Comparison of ENCODE assay signal across 8 cellular contexts in the genomic region with DNA sequence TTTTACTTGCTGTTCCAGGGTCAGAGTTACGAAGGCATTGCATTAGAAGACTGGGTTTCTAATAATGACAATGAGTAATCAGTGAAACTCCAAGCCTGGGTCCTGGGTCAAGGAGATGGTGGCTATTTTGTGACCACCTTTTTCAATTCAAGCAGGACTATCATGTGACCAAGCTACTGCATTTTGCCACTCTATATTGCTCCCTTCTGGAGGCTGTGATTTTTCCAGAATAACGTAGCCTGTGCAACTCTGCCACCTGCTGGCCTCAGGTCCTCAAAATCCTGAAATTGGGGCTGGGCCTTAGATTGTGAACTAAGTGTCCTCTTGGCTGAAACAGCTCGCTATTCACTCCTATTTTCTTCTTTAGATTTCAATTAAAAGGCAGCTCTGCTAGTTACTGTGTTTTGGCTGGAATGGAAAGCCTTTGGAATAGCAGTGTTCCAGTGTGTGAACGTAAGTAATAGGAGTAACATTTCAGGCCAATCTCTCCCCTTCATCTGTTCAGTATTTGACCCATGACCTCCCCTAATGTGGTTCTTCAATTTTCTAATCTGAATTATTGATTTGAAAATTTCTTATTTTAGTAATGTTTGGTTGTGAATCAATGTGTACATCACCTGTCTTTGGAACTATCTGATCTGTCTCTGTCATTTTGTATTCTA. TPM values are rescaled to one million over a fixed set of nuclear protein-coding genes. Genes with fewer than 3 reads are reported as not detected.
DNase-seq lines count a peak whose midpoint lies in the region; ATAC-seq and TF ChIP-seq lines count a peak whose summit lies in the region.

No MANE protein-coding gene starts in this region.

- no peak overlapping the region for H2BK5ac ChIP-seq in IMR-90 (ENCODE audit: low read depth, low read length, poor library complexity, severe bottlenecking)

- H3K18ac ChIP-seq in IMR-90 (ENCODE audit: low read depth, low read length), result no peak overlapping the region

- H3K27ac ChIP-seq in IMR-90 (ENCODE audit: insufficient read depth, low read length), result no peak overlapping the region

- H3K36me3 ChIP-seq in IMR-90 (ENCODE audit: control insufficient read depth, insufficient read depth, low read length), result no peaks in the 10 kb centered on the region

- H3K4me3 ChIP-seq in IMR-90 (ENCODE audit: insufficient read depth, low read depth, low read length) (no peak overlapping the region), astrocyte of the spinal cord (ENCODE audit: low read depth, low read length) (no peak overlapping the region)

- no peak overlapping the region for H4K8ac ChIP-seq in IMR-90 (ENCODE audit: low read depth in 2 of 2, low read length in 2 of 2)

- BruUV-seq in IMR-90 (replicated peaks; lab: Mats Ljungman, UMichigan), result no TSS peak

- no peak overlapping the region for H3K14ac ChIP-seq in IMR-90 (replicated peaks; ENCODE audit: low read depth, low read length)

- H3K4me1 ChIP-seq in IMR-90 (ENCODE audit: control insufficient read depth, insufficient read depth, low read length), result no peaks in the 10 kb centered on the region

- CTCF ChIA-PET in IMR-90 (lab: Yijun Ruan, JAX), result interaction anchor here (0.5 to 1.3 kb wide), 9 partner anchors 9 to 120 kb away, joined by 3 to 4 read pairs (median 3); no protein-coding TSS in a partner anchor

- H3K4me2 ChIP-seq in IMR-90 (ENCODE audit: low read depth, low read length), result no peak overlapping the region

- no peaks in the 10 kb centered on the region for H4K20me1 ChIP-seq in IMR-90 (ENCODE audit: insufficient read depth, low read length)

- H4K91ac ChIP-seq in IMR-90 (ENCODE audit: insufficient read depth, low read depth, low read length), result no peak overlapping the region

- no peak overlapping the region for H3K9ac ChIP-seq in IMR-90 (ENCODE audit: low read depth, low read length)

- ATAC-seq in IMR-90 (ENCODE audit: low read depth), result peak; percentile 98
- no peak for ATAC-seq in HG02623 (IDR thresholded peaks at IDR 0.05; ENCODE audit: unreplicated experiment)
- ATAC-seq in HG03342 (IDR thresholded peaks at IDR 0.05; ENCODE audit: unreplicated experiment), result no peak

- no peak overlapping the region for H2AK9ac ChIP-seq in IMR-90 (replicated peaks; ENCODE audit: low read depth, low read length, poor library complexity)

- dilution Hi-C loops in IMR-90 (cut with HindIII; ENCODE audit: low sequenced_read_pairs, unreplicated experiment), result no loop called here

- no peak overlapping the region for H3K23ac ChIP-seq in IMR-90 (ENCODE audit: low read depth, low read length)

- TF ChIP-seq RAD21 in IMR-90 (IDR thresholded peaks at IDR 0.05; ENCODE audit: low read length), result peak; percentile 59

- WGBS in IMR-90 (ENCODE audit: extremely low coverage in 2 of 2, insufficient read length in 1 of 2), 2 experiments, result no CpG with 5 or more reads among the region's 4 CpGs

- no peaks in the 10 kb centered on the region; the same call in 1 of the 2 replicates for H3K27me3 ChIP-seq in IMR-90 (ENCODE audit: control insufficient read depth, insufficient read depth, low read length)

- peak; percentile 18 for DNase-seq in DMS 273 treated with DMSO at 0.1 percent for 48 hours (lab: John Stamatoyannopoulos, UW)
- peak; percentile 56 for DNase-seq in IMR-90
- peak; percentile 72 for DNase-seq in RPMI8226
- DNase-seq in astrocyte of the spinal cord (ENCODE audit: low read depth, low spot score), result peak; percentile 49
- DNase-seq in iris pigment epithelial cell (ENCODE audit: low read depth), result peak; percentile 69
- DNase-seq in stimulated activated CD4-positive, alpha-beta T cell treated with anti-CD3 and anti-CD28 coated beads, Interleukin-1b, Interleukin-23, amount 100 ng/mL, for 24 hours (ENCODE audit: low read depth in 4 of 4, low spot score in 1 of 4), result peak in 3 of 4 experiments; percentile 2 to 9 (median 8)

- no peak for TF ChIP-seq POLR2A in IMR-90 (IDR thresholded peaks at IDR 0.05; ENCODE audit: low read depth, low read length)

- intact Hi-C loops in IMR-90 (cut with micrococcal nuclease), result loop anchor here (1.0 kb wide), 1 partner anchor 45 kb away; no protein-coding TSS in a partner anchor

- no peak overlapping the region for H4K5ac ChIP-seq in IMR-90 (ENCODE audit: low read depth, low read length)

- H3K9me1 ChIP-seq in IMR-90 (ENCODE audit: insufficient read depth, low read length), result no peaks in the 10 kb centered on the region

- no peak overlapping the region for H2AFZ ChIP-seq in IMR-90 (replicated peaks; ENCODE audit: low read length, poor library complexity)

- in situ Hi-C loops in IMR-90 (cut with MboI; ENCODE audit: low sequenced_read_pairs), result no loop called here
- in situ Hi-C loops in astrocyte of the spinal cord (cut with HindIII; ENCODE audit: low sequenced_read_pairs), result no loop called here

- no peak overlapping the region for H3K4ac ChIP-seq in IMR-90 (ENCODE audit: low read depth, low read length)

- H2AK5ac ChIP-seq in IMR-90 (ENCODE audit: low read depth, low read length), result no peak overlapping the region

- H2BK120ac ChIP-seq in IMR-90 (ENCODE audit: low read depth, low read length), result no peak overlapping the region

- H2BK15ac ChIP-seq in IMR-90 (ENCODE audit: low read depth, low read length), result no peak overlapping the region

- H2BK20ac ChIP-seq in IMR-90 (ENCODE audit: low read depth, low read length), result no peak overlapping the region

- POLR2A ChIA-PET in IMR-90 (lab: Charles Lee; ENCODE audit: unreplicated experiment), result no interaction called here

- no peaks in the 10 kb centered on the region for H3K9me3 ChIP-seq in IMR-90 (ENCODE audit: control insufficient read depth, insufficient read depth, low read length)

- H3K56ac ChIP-seq in IMR-90 (ENCODE audit: extremely low read depth, insufficient read depth, low read length), result no peak overlapping the region

- peak; percentile 66 for TF ChIP-seq CTCF in IMR-90 (conservative IDR thresholded peaks at IDR 0.05; ENCODE audit: low read depth, low read length)
- TF ChIP-seq CTCF in astrocyte of the spinal cord (IDR thresholded peaks at IDR 0.05; ENCODE audit: low read depth, low read length), result peak; percentile 76

- H3K79me1 ChIP-seq in IMR-90 (ENCODE audit: low read depth in 1 of 2, low read length in 2 of 2), result no peaks in the 10 kb centered on the region

TF ChIP-seq in IMR-90, 13 proteins besides CTCF, POLR2A, EP300 and RAD21:
- TF ChIP-seq RFX5 (IDR thresholded peaks at IDR 0.05; ENCODE audit: low read depth, low read length) (no peak), SMC3 (IDR thresholded peaks at IDR 0.05; ENCODE audit: low read depth, low read length) (peak; percentile 31; the same call in 1 of the 2 replicates), NFE2L2 (IDR thresholded peaks at IDR 0.05; ENCODE audit: low read depth, low read length) (no peak), MAFK (IDR thresholded peaks at IDR 0.05; ENCODE audit: low read depth, low read length) (no peak), FOS (IDR thresholded peaks at IDR 0.05; ENCODE audit: low read depth, low read length) (no peak), MXI1 (IDR thresholded peaks at IDR 0.05; ENCODE audit: borderline replicate concordance, low read depth, low read length) (no peak), BHLHE40 (IDR thresholded peaks at IDR 0.05; ENCODE audit: low read depth, low read length) (no peak)

RNA-seq across cellular contexts. Expression of a gene that starts 52.9 kb away (rescaled TPM):
- 37.1 and 76.1 TPM in 2 replicates for total RNA-seq in IMR-90 (2012; rRNA removed)
- 57.7 and 82.0 TPM in 2 replicates for polyA plus RNA-seq in IMR-90 (2012; rRNA removed)
- polyA plus RNA-seq in IMR-90 (2012; cell fraction: cytosol; rRNA removed), result 14.1 and 15.1 TPM in 2 replicates
- polyA plus RNA-seq in IMR-90 (2012; cell fraction: nucleus; rRNA removed; ENCODE audit: low replicate concordance), result 31.9 and 303 TPM in 2 replicates

RNA-seq across cellular contexts. Expression of a gene that starts 54.0 kb away (rescaled TPM):
- not detected in 2 replicates for total RNA-seq in IMR-90 (2012; rRNA removed)
- not detected in 2 replicates for polyA plus RNA-seq in IMR-90 (2012; rRNA removed)
- polyA plus RNA-seq in IMR-90 (2012; cell fraction: cytosol; rRNA removed), result not detected in 2 replicates
- polyA plus RNA-seq in IMR-90 (2012; cell fraction: nucleus; rRNA removed; ENCODE audit: low replicate concordance), result not detected in 2 replicates

Comparison
In these comparisons a context has a peak if more than half of its experiments do, and no peak if none do; other contexts are left out.
1. DNase-seq: peak in every context shown above with its lines; median percentile 72 in RPMI8226; 69 in iris pigment epithelial cell; 56 in IMR-90; 49 in astrocyte of the spinal cord; 18 in DMS 273 treated with DMSO at 0.1 percent for 48 hours; 8 in stimulated activated CD4-positive, alpha-beta T cell treated with anti-CD3 and anti-CD28 coated beads, Interleukin-1b, Interleukin-23, amount 100 ng/mL, for 24 hours.